ENCODE assay signal across 20 cellular contexts in the genomic region with DNA sequence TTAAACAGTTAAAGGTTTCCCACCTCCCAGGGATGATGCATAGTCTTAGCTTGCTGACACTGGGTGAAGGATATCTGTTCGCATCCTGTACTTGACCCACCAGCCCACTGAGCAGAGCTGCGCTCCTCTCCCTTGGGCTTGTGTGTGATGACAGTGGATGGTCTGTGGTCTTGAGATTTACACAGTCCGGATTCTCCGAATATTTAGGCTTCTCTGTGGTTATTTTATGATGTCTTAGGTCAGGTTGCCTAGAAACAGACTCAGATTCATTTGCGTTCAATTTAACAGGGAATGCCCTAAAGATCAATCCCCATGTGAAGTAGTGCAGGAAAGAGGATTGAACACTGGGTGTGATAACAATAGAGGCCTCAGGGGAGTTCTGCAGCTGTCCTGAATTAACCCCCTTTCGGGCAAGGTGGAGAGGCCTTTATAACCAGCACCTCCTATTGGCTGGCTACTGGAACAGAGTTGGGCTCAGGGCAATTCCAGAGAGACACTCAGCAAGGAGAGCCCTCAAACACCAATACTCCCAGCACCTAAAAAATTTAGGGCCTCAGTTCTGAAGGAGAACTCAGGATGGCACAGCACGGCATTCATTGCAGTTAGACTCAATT.
A peak's percentile ranks its signal among the peaks of the same experiment; 100 is the strongest.
DNase-seq lines count a peak whose midpoint lies in the region; TF ChIP-seq lines count a peak whose summit lies in the region.
"Had no signal": no experiment of that assay in that cellular context is flagged by ENCODE, and none has a peak within 500 bp of the region (broad histone marks: within the 10 kb centered on the region; RNA-seq: fewer than 3 reads in every experiment).

No MANE protein-coding gene starts in this region.

- TF ChIP-seq CTCF in BE2C (IDR thresholded peaks at IDR 0.05; ENCODE audit: low read depth, low read length) (peak; percentile 42), astrocyte of the spinal cord (IDR thresholded peaks at IDR 0.05; ENCODE audit: low read depth, low read length) (no peak), type B pancreatic cell (conservative IDR thresholded peaks at IDR 0.05) (no peak), endothelial cell (IDR thresholded peaks at IDR 0.05; ENCODE audit: unreplicated experiment) (no peak)

- H3K27me3 Mint-ChIP-seq in type B pancreatic cell, result no peaks in the 10 kb centered on the region
- peaks cover 2% of the 10 kb centered on the region for H3K27me3 Mint-ChIP-seq in endothelial cell (ENCODE audit: unreplicated experiment)
- H3K27me3 Mint-ChIP-seq in activated T-helper 1 cell treated with anti-CD3 and anti-CD28 coated beads, Interleukin-12 subunit alpha, Interleukin-12 subunit beta, Interleukin-2, Interleukin-4 antibody, amounts not matched to agents 30 ng/mL and 10 ng/mL and 1 ng/mL, durations not matched to agents 14 hours and 24 hours and 36 hours (ENCODE audit: insufficient read depth), result no peaks in the 10 kb centered on the region
- H3K27me3 Mint-ChIP-seq: stimulated activated naive CD8-positive, alpha-beta T cell treated with anti-CD3 and anti-CD28 coated beads, Interleukin-15, amount 100 ng/mL, for 72 hours had no signal

- no peaks in the 10 kb centered on the region for H3K36me3 Mint-ChIP-seq in type B pancreatic cell
- no peaks in the 10 kb centered on the region for H3K36me3 Mint-ChIP-seq in endothelial cell (ENCODE audit: low read depth, unreplicated experiment)
- H3K36me3 Mint-ChIP-seq in activated T-helper 1 cell treated with anti-CD3 and anti-CD28 coated beads, Interleukin-12 subunit alpha, Interleukin-12 subunit beta, Interleukin-2, Interleukin-4 antibody, amounts not matched to agents 30 ng/mL and 10 ng/mL and 1 ng/mL, durations not matched to agents 14 hours and 24 hours and 36 hours (ENCODE audit: low read depth), result no peaks in the 10 kb centered on the region
- H3K36me3 Mint-ChIP-seq: CD8-positive, alpha-beta T cell had no signal

- intact Hi-C loops in activated T-helper 1 cell treated with anti-CD3 and anti-CD28 coated beads, Interleukin-12 subunit alpha, Interleukin-12 subunit beta, Interleukin-2, Interleukin-4 antibody, amounts not matched to agents 30 ng/mL and 10 ng/mL and 1 ng/mL, durations not matched to agents 14 hours and 24 hours and 36 hours (cut with micrococcal nuclease), result no loop called here

- H3K4me1 Mint-ChIP-seq in type B pancreatic cell (ENCODE audit: unreplicated experiment) (peaks cover 8% of the 10 kb centered on the region), endothelial cell (ENCODE audit: unreplicated experiment) (no peaks in the 10 kb centered on the region)
- no peaks in the 10 kb centered on the region for H3K4me1 Mint-ChIP-seq in activated T-helper 1 cell treated with anti-CD3 and anti-CD28 coated beads, Interleukin-12 subunit alpha, Interleukin-12 subunit beta, Interleukin-2, Interleukin-4 antibody, amounts not matched to agents 30 ng/mL and 10 ng/mL and 1 ng/mL, durations not matched to agents 14 hours and 24 hours and 36 hours (ENCODE audit: low read depth)
- H3K4me1 Mint-ChIP-seq: stimulated activated naive CD8-positive, alpha-beta T cell treated with anti-CD3 and anti-CD28 coated beads, Interleukin-15, amount 100 ng/mL, for 72 hours had no signal

- in situ Hi-C loops in astrocyte of the spinal cord (cut with HindIII; ENCODE audit: low sequenced_read_pairs), result no loop called here

- H3K4me3 ChIP-seq in BE2C (ENCODE audit: low read depth, low read length), result no peak overlapping the region
- no peak overlapping the region for H3K4me3 ChIP-seq in astrocyte of the spinal cord (ENCODE audit: low read depth, low read length)
- H3K4me3 ChIP-seq: SJSA1, upper lobe of right lung had no signal

- H3K4me1 ChIP-seq in BE2C, result peaks cover 11% of the 10 kb centered on the region
- H3K4me1 ChIP-seq: SJSA1, upper lobe of right lung had no signal

- H3K9me3 Mint-ChIP-seq in type B pancreatic cell, result peaks cover 10% of the 10 kb centered on the region
- no peaks in the 10 kb centered on the region for H3K9me3 Mint-ChIP-seq in endothelial cell (ENCODE audit: unreplicated experiment)
- H3K9me3 Mint-ChIP-seq in activated T-helper 1 cell treated with anti-CD3 and anti-CD28 coated beads, Interleukin-12 subunit alpha, Interleukin-12 subunit beta, Interleukin-2, Interleukin-4 antibody, amounts not matched to agents 30 ng/mL and 10 ng/mL and 1 ng/mL, durations not matched to agents 14 hours and 24 hours and 36 hours, result no peaks in the 10 kb centered on the region

- DNase-seq in BE2C (peak; percentile 37), HS-5 (ENCODE audit: low read depth) (peak; percentile 70), astrocyte of the spinal cord (ENCODE audit: low read depth, low spot score) (peak; percentile 61), iPS-NIHi7 (ENCODE audit: extremely low spot score) (peak; percentile 49), type B pancreatic cell (ENCODE audit: extremely low spot score, unreplicated experiment) (no peak), ureter (ENCODE audit: low spot score) (no peak), endothelial cell (ENCODE audit: low spot score) (no peak)
- DNase-seq in activated T-helper 1 cell treated with anti-CD3 and anti-CD28 coated beads, Interleukin-12 subunit alpha, Interleukin-12 subunit beta, Interleukin-2, Interleukin-4 antibody, amounts not matched to agents 30 ng/mL and 10 ng/mL and 1 ng/mL, durations not matched to agents 14 hours and 24 hours and 36 hours (ENCODE audit: low spot score), result no peak
- DNase-seq: activated CD8-positive, alpha-beta memory T cell treated with anti-CD3 and anti-CD28 coated beads, Interleukin-2, amount 50 U/mL, for 4 hours; activated gamma-delta T cell treated with Interleukin-2 at 50 U/mL for 16 hours; aorta; kidney glomerular epithelial cell; midbrain; NCI-H1930; nucleus accumbens; right cardiac atrium; stimulated activated naive CD8-positive, alpha-beta T cell treated with anti-CD3 and anti-CD28 coated beads, Interleukin-15, amount 100 ng/mL, for 72 hours; upper lobe of right lung had no signal

- H3K27me3 ChIP-seq in BE2C, result no peaks in the 10 kb centered on the region
- H3K27me3 ChIP-seq: SJSA1, upper lobe of right lung had no signal

- H3K4me3 Mint-ChIP-seq in type B pancreatic cell (no peak overlapping the region), endothelial cell (ENCODE audit: unreplicated experiment) (no peak overlapping the region)
- no peak overlapping the region for H3K4me3 Mint-ChIP-seq in activated T-helper 1 cell treated with anti-CD3 and anti-CD28 coated beads, Interleukin-12 subunit alpha, Interleukin-12 subunit beta, Interleukin-2, Interleukin-4 antibody, amounts not matched to agents 30 ng/mL and 10 ng/mL and 1 ng/mL, durations not matched to agents 14 hours and 24 hours and 36 hours
- H3K4me3 Mint-ChIP-seq: CD8-positive, alpha-beta T cell; stimulated activated naive CD8-positive, alpha-beta T cell treated with anti-CD3 and anti-CD28 coated beads, Interleukin-15, amount 100 ng/mL, for 72 hours had no signal

- H3K36me3 ChIP-seq in BE2C, result no peaks in the 10 kb centered on the region
- H3K36me3 ChIP-seq: SJSA1, upper lobe of right lung had no signal

- H3K27ac Mint-ChIP-seq in type B pancreatic cell, result no peak overlapping the region
- H3K27ac Mint-ChIP-seq in endothelial cell (ENCODE audit: unreplicated experiment), result no peak overlapping the region
- no peak overlapping the region for H3K27ac Mint-ChIP-seq in activated T-helper 1 cell treated with anti-CD3 and anti-CD28 coated beads, Interleukin-12 subunit alpha, Interleukin-12 subunit beta, Interleukin-2, Interleukin-4 antibody, amounts not matched to agents 30 ng/mL and 10 ng/mL and 1 ng/mL, durations not matched to agents 14 hours and 24 hours and 36 hours
- H3K27ac Mint-ChIP-seq: CD8-positive, alpha-beta T cell; stimulated activated naive CD8-positive, alpha-beta T cell treated with anti-CD3 and anti-CD28 coated beads, Interleukin-15, amount 100 ng/mL, for 72 hours had no signal

- H3K9me3 ChIP-seq in BE2C, result no peaks in the 10 kb centered on the region
- H3K9me3 ChIP-seq: SJSA1, upper lobe of right lung had no signal

Comparison
In these comparisons a context has a peak if more than half of its experiments do, and no peak if none do; other contexts are left out.
1. DNase-seq: peak in BE2C (single experiment), HS-5 (single experiment), astrocyte of the spinal cord (single experiment) and iPS-NIHi7 (single experiment); none in type B pancreatic cell (single experiment), ureter (single experiment), endothelial cell (single experiment) and activated T-helper 1 cell treated with anti-CD3 and anti-CD28 coated beads, Interleukin-12 subunit alpha, Interleukin-12 subunit beta, Interleukin-2, Interleukin-4 antibody, amounts not matched to agents 30 ng/mL and 10 ng/mL and 1 ng/mL, durations not matched to agents 14 hours and 24 hours and 36 hours (single experiment).